Comparison of ENCODE assay signal across 16 cellular contexts in genomic region chr20:9270831-9271230, GRCh38.
A peak's percentile ranks its signal among the peaks of the same experiment; 100 is the strongest.
DNase-seq lines count a peak whose midpoint lies in the region; ATAC-seq and TF ChIP-seq lines count a peak whose summit lies in the region.
"Had no signal": no experiment of that assay in that cellular context is flagged by ENCODE, and none has a peak within 500 bp of the region (broad histone marks: within the 10 kb centered on the region; RNA-seq: fewer than 3 reads in every experiment).

No MANE protein-coding gene starts in this region.

- H3K27me3 ChIP-seq in PC-3 (ENCODE audit: low read length) (no peaks in the 10 kb centered on the region), fibroblast of lung (ENCODE audit: control insufficient read depth, insufficient read depth, low read length) (no peaks in the 10 kb centered on the region)
- H3K27me3 ChIP-seq: tibial artery had no signal

- H3K4me2 ChIP-seq in PC-3 (ENCODE audit: low read length) = no peak overlapping the region
- no peak overlapping the region for H3K4me2 ChIP-seq in fibroblast of lung (ENCODE audit: extremely low read depth, insufficient read depth, low read length)

- ATAC-seq in PC-3 = peak; percentile 42; the same call in 1 of the 2 replicates
- ATAC-seq: activated CD8-positive, alpha-beta T cell treated with anti-CD3 and anti-CD28 coated beads for 36 hours; activated T-helper 17 cell treated with anti-CD3 and anti-CD28 coated beads, Interleukin-2, amount 50 U/mL, for 72 hours had no signal

- no peak overlapping the region for H3K4me3 ChIP-seq in PC-3 (ENCODE audit: low read length)
- H3K4me3 ChIP-seq in fibroblast of lung (replicated peaks in 1 of 4; ENCODE audit: control extremely low read depth in 1 of 4, insufficient read depth in 1 of 4, low read depth in 3 of 4, low read length in 4 of 4) = no peak overlapping the region
- H3K4me3 ChIP-seq: tibial artery had no signal

- no peak for TF ChIP-seq CTCF in PC-3 (conservative IDR thresholded peaks at IDR 0.05; ENCODE audit: low read depth, low read length)
- no peak for TF ChIP-seq CTCF in fibroblast of lung (conservative IDR thresholded peaks at IDR 0.05 in 1 of 2, IDR thresholded peaks at IDR 0.05 in 1 of 2; ENCODE audit: low read depth in 1 of 2, low read length in 2 of 2)

- no peak overlapping the region for H3K27ac ChIP-seq in PC-3 (ENCODE audit: low read length)
- no peak overlapping the region for H3K27ac ChIP-seq in fibroblast of lung (ENCODE audit: insufficient read depth, low read length)
- H3K27ac ChIP-seq: tibial artery had no signal

- H3K9me2 ChIP-seq in PC-3 (replicated peaks; ENCODE audit: low read length) = no peaks in the 10 kb centered on the region

- intact Hi-C loops in PC-3 (cut with micrococcal nuclease) = no loop called here

- POLR2A ChIA-PET in PC-3 (lab: Charles Lee; ENCODE audit: unreplicated experiment) = interaction anchor here (0.6 kb wide), 1 partner anchor 731 kb away, joined by 3 read pairs; no protein-coding TSS in a partner anchor

- BruUV-seq in PC-3 (replicated peaks; lab: Mats Ljungman, UMichigan) = no TSS peak

- H3K9ac ChIP-seq in PC-3 (ENCODE audit: low read length) (no peak overlapping the region), fibroblast of lung (ENCODE audit: insufficient read depth, low read length) (no peak overlapping the region)

- H3K36me3 ChIP-seq in PC-3 (ENCODE audit: low read depth, low read length) (no peaks in the 10 kb centered on the region), fibroblast of lung (ENCODE audit: control insufficient read depth, insufficient read depth, low read length) (no peaks in the 10 kb centered on the region)
- H3K36me3 ChIP-seq: tibial artery had no signal

- H3K79me2 ChIP-seq in PC-3 (ENCODE audit: low read length) (no peaks in the 10 kb centered on the region), fibroblast of lung (ENCODE audit: control insufficient read depth, insufficient read depth, low read length) (no peaks in the 10 kb centered on the region)

- CTCF ChIA-PET in PC-3 (lab: Charles Lee) = interaction anchor here (0.7 kb wide), 1 partner anchor 137 kb away, joined by 3 read pairs; no protein-coding TSS in a partner anchor

- no peaks in the 10 kb centered on the region for H3K9me3 ChIP-seq in PC-3 (ENCODE audit: low read length)
- no peaks in the 10 kb centered on the region for H3K9me3 ChIP-seq in fibroblast of lung (ENCODE audit: control insufficient read depth, insufficient read depth, low read depth, low read length)
- H3K9me3 ChIP-seq: tibial artery had no signal

- H2AFZ ChIP-seq in PC-3 (ENCODE audit: low read length) (no peak overlapping the region), fibroblast of lung (ENCODE audit: low read length) (no peak overlapping the region)

- H3K4me1 ChIP-seq in PC-3 (ENCODE audit: insufficient read depth, low read length) (peaks cover 6% of the 10 kb centered on the region), fibroblast of lung (ENCODE audit: control insufficient read depth, extremely low read depth, insufficient read depth, low read length) (peaks cover 10% of the 10 kb centered on the region)

- H4K20me1 ChIP-seq in PC-3 (ENCODE audit: low read length) (no peaks in the 10 kb centered on the region), fibroblast of lung (ENCODE audit: control insufficient read depth, extremely low read depth, insufficient read depth, low read length) (no peaks in the 10 kb centered on the region)

- DNase-seq in EH (ENCODE audit: low read depth) (peak; percentile 79), PC-3 (peak; percentile 46), fibroblast of lung (ENCODE audit: low read depth in 2 of 2) (peak; percentile 75 to 91), renal cortical epithelial cell (ENCODE audit: low read depth) (peak; percentile 64), UCSD-AML1 (lab: John Stamatoyannopoulos, UW; ENCODE audit: unreplicated experiment) (no peak), foreskin melanocyte (no peak), NCI-H2171 (lab: John Stamatoyannopoulos, UW) (no peak)
- DNase-seq: activated CD8-positive, alpha-beta T cell treated with anti-CD3 and anti-CD28 coated beads for 36 hours; anterior cingulate cortex; CD4-positive, alpha-beta memory T cell; effector CD4-positive, alpha-beta T cell; kidney glomerular epithelial cell; NCI-H2171 treated with DMSO at 0.1 percent for 48 hours; stimulated activated CD4-positive, alpha-beta T cell treated with anti-CD3 and anti-CD28 coated beads, Interleukin-2, amount 100 ng/mL, for 24 hours; tibial artery had no signal

- no peaks in the 10 kb centered on the region for H3F3A ChIP-seq in PC-3 (ENCODE audit: low read length, unreplicated experiment)

Comparison
In these comparisons a context has a peak if more than half of its experiments do, and no peak if none do; other contexts are left out.
1. DNase-seq: peak in EH (single experiment), PC-3 (single experiment), fibroblast of lung (2 of 2) and renal cortical epithelial cell (single experiment); none in UCSD-AML1 (single experiment), foreskin melanocyte (single experiment) and NCI-H2171 (single experiment).